In genomic region chr2:161625314-161625919, GRCh38 we compare ENCODE assay signal across 12 cellular contexts. TPM values are rescaled to one million over a fixed set of nuclear protein-coding genes. Genes with fewer than 3 reads are reported as not detected.
DNase-seq lines count a peak whose midpoint lies in the region; ATAC-seq and TF ChIP-seq lines count a peak whose summit lies in the region.
"Had no signal": no experiment of that assay in that cellular context is flagged by ENCODE, and none has a peak within 500 bp of the region (broad histone marks: within the 10 kb centered on the region; RNA-seq: fewer than 3 reads in every experiment).

No MANE protein-coding gene starts in this region.

- H3K27me3 ChIP-seq in IMR-90 (ENCODE audit: control insufficient read depth, insufficient read depth, low read length), result peaks cover 9% of the 10 kb centered on the region; the same call in 1 of the 2 replicates
- H3K27me3 ChIP-seq: BLaER1 treated with 17β-estradiol and CSF1 and Interleukin-3, amounts not matched to agents 10 nM and 100 nM had no signal

- H3K18ac ChIP-seq in IMR-90 (ENCODE audit: low read depth, low read length), result no peak overlapping the region

- H2AK5ac ChIP-seq in IMR-90 (ENCODE audit: low read depth, low read length), result no peak overlapping the region

- intact Hi-C loops in IMR-90 (cut with micrococcal nuclease), result no loop called here

- POLR2A ChIA-PET in IMR-90 (lab: Charles Lee; ENCODE audit: unreplicated experiment), result no interaction called here

- H2BK15ac ChIP-seq in IMR-90 (ENCODE audit: low read depth, low read length), result no peak overlapping the region

- no TSS peak for BruUV-seq in IMR-90 (replicated peaks; lab: Mats Ljungman, UMichigan)

- H2BK20ac ChIP-seq in IMR-90 (ENCODE audit: low read depth, low read length), result no peak overlapping the region

- H3K4me3 ChIP-seq in IMR-90 (ENCODE audit: insufficient read depth, low read depth, low read length), result no peak overlapping the region
- H3K4me3 ChIP-seq: BLaER1 treated with 17β-estradiol and CSF1 and Interleukin-3, amounts not matched to agents 10 nM and 100 nM; left ventricle myocardium inferior had no signal

- H3K9me3 ChIP-seq in IMR-90 (ENCODE audit: control insufficient read depth, insufficient read depth, low read length), result no peaks in the 10 kb centered on the region
- H3K9me3 ChIP-seq: BLaER1 treated with 17β-estradiol and CSF1 and Interleukin-3, amounts not matched to agents 10 nM and 100 nM; left ventricle myocardium inferior had no signal

- H3K4ac ChIP-seq in IMR-90 (ENCODE audit: low read depth, low read length), result no peak overlapping the region

- no peak for TF ChIP-seq CTCF in IMR-90 (conservative IDR thresholded peaks at IDR 0.05; ENCODE audit: low read depth, low read length)

- TF ChIP-seq POLR2A in IMR-90 (IDR thresholded peaks at IDR 0.05; ENCODE audit: low read depth, low read length), result no peak

- DNase-seq in A172 (ENCODE audit: low spot score), result peak; percentile 4
- no peak for DNase-seq in IMR-90
- peak; percentile 48 for DNase-seq in astrocyte of the hippocampus (ENCODE audit: low read depth, low spot score)
- peak; percentile 45 for DNase-seq in left kidney (ENCODE audit: low read depth, low spot score)
- DNase-seq in NCI-H128 (lab: John Stamatoyannopoulos, UW; ENCODE audit: unreplicated experiment), result no peak
- DNase-seq in NCI-H2196 (lab: John Stamatoyannopoulos, UW; ENCODE audit: unreplicated experiment), result no peak
- no peak for DNase-seq in NCI-H774 (lab: John Stamatoyannopoulos, UW)
- DNase-seq: effector CD4-positive, alpha-beta T cell; left ventricle myocardium inferior had no signal

- CTCF ChIA-PET in IMR-90 (lab: Yijun Ruan, JAX), result no interaction called here

- H3K56ac ChIP-seq in IMR-90 (ENCODE audit: extremely low read depth, insufficient read depth, low read length), result no peak overlapping the region

- dilution Hi-C loops in IMR-90 (cut with HindIII; ENCODE audit: low sequenced_read_pairs, unreplicated experiment), result no loop called here

- H2AFZ ChIP-seq in IMR-90 (replicated peaks; ENCODE audit: low read length, poor library complexity), result peak overlapping the region; percentile 41

- no peak overlapping the region for H2BK120ac ChIP-seq in IMR-90 (ENCODE audit: low read depth, low read length)

- no peaks in the 10 kb centered on the region for H3K9me1 ChIP-seq in IMR-90 (ENCODE audit: insufficient read depth, low read length)

- WGBS in IMR-90 (ENCODE audit: extremely low coverage in 2 of 2, insufficient read length in 1 of 2), 2 experiments, result 0% methylated on average over 5 of the region's 14 CpGs; no CpG with 5 or more reads in 1 of the 2 experiments

- no peak for TF ChIP-seq RAD21 in IMR-90 (IDR thresholded peaks at IDR 0.05; ENCODE audit: low read length)

- H3K79me1 ChIP-seq in IMR-90 (ENCODE audit: low read depth in 1 of 2, low read length in 2 of 2), result no peaks in the 10 kb centered on the region

- H4K20me1 ChIP-seq in IMR-90 (ENCODE audit: insufficient read depth, low read length), result no peaks in the 10 kb centered on the region
- H4K20me1 ChIP-seq: BLaER1 treated with 17β-estradiol and CSF1 and Interleukin-3, amounts not matched to agents 10 nM and 100 nM had no signal

- no peak overlapping the region for H3K23ac ChIP-seq in IMR-90 (ENCODE audit: low read depth, low read length)

- no peak overlapping the region for H2BK5ac ChIP-seq in IMR-90 (ENCODE audit: low read depth, low read length, poor library complexity, severe bottlenecking)

- no peaks in the 10 kb centered on the region for H3K4me1 ChIP-seq in IMR-90 (ENCODE audit: control insufficient read depth, insufficient read depth, low read length)
- H3K4me1 ChIP-seq: left ventricle myocardium inferior had no signal

- in situ Hi-C loops in IMR-90 (cut with MboI; ENCODE audit: low sequenced_read_pairs), result no loop called here

- no peak overlapping the region for H3K4me2 ChIP-seq in IMR-90 (ENCODE audit: low read depth, low read length)
- H3K4me2 ChIP-seq: BLaER1 treated with 17β-estradiol and CSF1 and Interleukin-3, amounts not matched to agents 10 nM and 100 nM had no signal

- ATAC-seq in IMR-90 (ENCODE audit: low read depth) (no peak), HG02981 (IDR thresholded peaks at IDR 0.05; ENCODE audit: unreplicated experiment) (no peak)
- ATAC-seq: Right ventricle myocardium inferior had no signal

- H3K36me3 ChIP-seq in IMR-90 (ENCODE audit: control insufficient read depth, insufficient read depth, low read length), result no peaks in the 10 kb centered on the region
- H3K36me3 ChIP-seq: BLaER1 treated with 17β-estradiol and CSF1 and Interleukin-3, amounts not matched to agents 10 nM and 100 nM; left ventricle myocardium inferior had no signal

- H4K91ac ChIP-seq in IMR-90 (ENCODE audit: insufficient read depth, low read depth, low read length), result no peak overlapping the region

- H4K8ac ChIP-seq in IMR-90 (ENCODE audit: low read depth in 2 of 2, low read length in 2 of 2), result no peak overlapping the region

- H3K9ac ChIP-seq in IMR-90 (ENCODE audit: low read depth, low read length), result no peak overlapping the region
- H3K9ac ChIP-seq: BLaER1 treated with 17β-estradiol and CSF1 and Interleukin-3, amounts not matched to agents 10 nM and 100 nM had no signal

- H4K5ac ChIP-seq in IMR-90 (ENCODE audit: low read depth, low read length), result no peak overlapping the region

- no peak overlapping the region for H3K14ac ChIP-seq in IMR-90 (replicated peaks; ENCODE audit: low read depth, low read length)

- H2AK9ac ChIP-seq in IMR-90 (replicated peaks; ENCODE audit: low read depth, low read length, poor library complexity), result no peak overlapping the region

- no peak overlapping the region for H3K27ac ChIP-seq in IMR-90 (ENCODE audit: insufficient read depth, low read length)
- H3K27ac ChIP-seq: BLaER1 treated with 17β-estradiol and CSF1 and Interleukin-3, amounts not matched to agents 10 nM and 100 nM; left ventricle myocardium inferior had no signal

TF ChIP-seq in IMR-90, 13 proteins besides CTCF, POLR2A, EP300 and RAD21:
- TF ChIP-seq MAFK (IDR thresholded peaks at IDR 0.05; ENCODE audit: low read depth, low read length) (no peak), CHD1 (IDR thresholded peaks at IDR 0.05; ENCODE audit: low read depth, low read length) (no peak), FOS (IDR thresholded peaks at IDR 0.05; ENCODE audit: low read depth, low read length) (no peak)

RNA-seq across cellular contexts. Expression of gene SLC4A10, which starts 1.2 kb away (rescaled TPM):
- 0.02 and 0.07 TPM in 2 replicates for total RNA-seq in A172 (2014; rRNA removed; shearing (Covaris generic))
- not detected in 2 replicates for total RNA-seq in IMR-90 (2012; rRNA removed)
- not detected in 2 replicates for polyA plus RNA-seq in IMR-90 (2012; rRNA removed)
- polyA plus RNA-seq in IMR-90 (2012; cell fraction: cytosol; rRNA removed), result not detected in 2 replicates
- not detected in 2 replicates for polyA plus RNA-seq in IMR-90 (2012; cell fraction: nucleus; rRNA removed; ENCODE audit: low replicate concordance)
- total RNA-seq: left ventricle myocardium inferior, Right ventricle myocardium inferior had no signal

Comparison
In these comparisons a context has a peak if more than half of its experiments do, and no peak if none do; other contexts are left out.
1. DNase-seq: peak in A172 (single experiment), astrocyte of the hippocampus (single experiment) and left kidney (single experiment); none in IMR-90 (single experiment), NCI-H128 (single experiment), NCI-H2196 (single experiment) and NCI-H774 (single experiment).